In the genomic region with DNA sequence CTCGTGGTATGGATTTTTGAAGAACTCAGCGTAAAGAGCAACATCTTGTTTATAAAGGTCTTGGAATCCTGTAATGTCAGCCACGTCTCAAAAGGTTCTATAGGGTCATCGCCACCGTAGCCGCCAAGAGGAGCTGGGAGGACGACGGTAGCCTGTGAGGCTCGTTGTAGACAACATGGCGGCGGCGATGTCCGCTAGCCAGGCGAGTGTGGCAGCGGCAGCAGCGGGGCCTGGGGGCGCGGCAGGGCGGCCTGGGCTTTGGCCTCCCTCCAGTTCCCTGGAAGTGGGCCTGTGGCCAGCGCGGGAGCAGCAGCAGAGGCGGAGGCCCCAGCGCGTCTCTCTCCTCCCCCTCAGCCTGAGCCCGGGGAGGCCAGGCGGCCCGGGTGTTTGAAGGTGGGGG, we compare ENCODE assay signal across 1 cellular context.
A peak's percentile ranks its signal among the peaks of the same experiment; 100 is the strongest.
TF ChIP-seq lines count a peak whose summit lies in the region.

No MANE protein-coding gene starts in this region.

TF ChIP-seq in K562, 482 proteins besides CTCF, POLR2A, EP300 and RAD21 (continued from another document):
- TF ChIP-seq, protein P1, sequence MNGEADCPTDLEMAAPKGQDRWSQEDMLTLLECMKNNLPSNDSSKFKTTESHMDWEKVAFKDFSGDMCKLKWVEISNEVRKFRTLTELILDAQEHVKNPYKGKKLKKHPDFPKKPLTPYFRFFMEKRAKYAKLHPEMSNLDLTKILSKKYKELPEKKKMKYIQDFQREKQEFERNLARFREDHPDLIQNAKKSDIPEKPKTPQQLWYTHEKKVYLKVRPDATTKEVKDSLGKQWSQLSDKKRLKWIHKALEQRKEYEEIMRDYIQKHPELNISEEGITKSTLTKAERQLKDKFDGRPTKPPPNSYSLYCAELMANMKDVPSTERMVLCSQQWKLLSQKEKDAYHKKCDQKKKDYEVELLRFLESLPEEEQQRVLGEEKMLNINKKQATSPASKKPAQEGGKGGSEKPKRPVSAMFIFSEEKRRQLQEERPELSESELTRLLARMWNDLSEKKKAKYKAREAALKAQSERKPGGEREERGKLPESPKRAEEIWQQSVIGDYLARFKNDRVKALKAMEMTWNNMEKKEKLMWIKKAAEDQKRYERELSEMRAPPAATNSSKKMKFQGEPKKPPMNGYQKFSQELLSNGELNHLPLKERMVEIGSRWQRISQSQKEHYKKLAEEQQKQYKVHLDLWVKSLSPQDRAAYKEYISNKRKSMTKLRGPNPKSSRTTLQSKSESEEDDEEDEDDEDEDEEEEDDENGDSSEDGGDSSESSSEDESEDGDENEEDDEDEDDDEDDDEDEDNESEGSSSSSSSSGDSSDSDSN (IDR thresholded peaks at IDR 0.05; ENCODE audit: borderline replicate concordance in 1 of 2, low read depth in 2 of 2, low read length in 2 of 2): 0 out of 4 replicates have a peak, but pooled peaks of 1 of the 2 experiments have one; percentile 42
- TF ChIP-seq MYBL2 (IDR thresholded peaks at IDR 0.05; ENCODE audit: low read depth) (no peak), MYBL2 (CRISPR knock-in tag; IDR thresholded peaks at IDR 0.05; ENCODE audit: borderline replicate concordance) (no peak), NR4A1 (CRISPR knock-in tag; IDR thresholded peaks at IDR 0.05) (no peak), NR4A1 (tag; IDR thresholded peaks at IDR 0.05) (peak; percentile 88), ZNF174 (CRISPR knock-in tag; IDR thresholded peaks at IDR 0.05) (no peak), ZBTB17 (CRISPR knock-in tag; IDR thresholded peaks at IDR 0.05) (no peak), DMBX1 (CRISPR knock-in tag; IDR thresholded peaks at IDR 0.05; ENCODE audit: borderline replicate concordance) (peak; percentile 80; the same call in 1 of the 2 replicates), E2F3 (CRISPR knock-in tag; IDR thresholded peaks at IDR 0.05) (0 out of 2 replicates have a peak, but pooled peaks have one; percentile 45), PURB (CRISPR knock-in tag; IDR thresholded peaks at IDR 0.05; ENCODE audit: low read depth) (no peak), ZNF583 (CRISPR knock-in tag; IDR thresholded peaks at IDR 0.05) (peak; percentile 71; the same call in 1 of the 2 replicates), SMAD4 (CRISPR knock-in tag; conservative IDR thresholded peaks at IDR 0.05) (peak; percentile 48; the same call in 1 of the 2 replicates), MAZ (CRISPR knock-in tag; conservative IDR thresholded peaks at IDR 0.05 in 1 of 2, IDR thresholded peaks at IDR 0.05 in 1 of 2) (0 out of 4 replicates have a peak, but pooled peaks have one; percentile 21 to 47), CXXC5 (CRISPR knock-in tag; IDR thresholded peaks at IDR 0.05) (peak; percentile 44), TCFL5 (CRISPR knock-in tag; conservative IDR thresholded peaks at IDR 0.05) (no peak), YY1 (IDR thresholded peaks at IDR 0.05; ENCODE audit: borderline replicate concordance in 1 of 3, control insufficient read depth in 1 of 3, extremely low read depth in 1 of 3, insufficient read depth in 3 of 3, insufficient read length in 1 of 3, insufficient replicate concordance in 2 of 3, low read depth in 1 of 3, low read length in 2 of 3) (peak in 2 of 3 experiments; percentile 54 to 74), SAFB2 (IDR thresholded peaks at IDR 0.05; ENCODE audit: borderline replicate concordance, low read depth, low read length, severe bottlenecking) (no peak), FOXM1 (IDR thresholded peaks at IDR 0.05; ENCODE audit: low read depth) (no peak), FOXM1 (CRISPR knock-in tag; IDR thresholded peaks at IDR 0.05; ENCODE audit: low read depth) (no peak)
- TF ChIP-seq, protein P2, sequence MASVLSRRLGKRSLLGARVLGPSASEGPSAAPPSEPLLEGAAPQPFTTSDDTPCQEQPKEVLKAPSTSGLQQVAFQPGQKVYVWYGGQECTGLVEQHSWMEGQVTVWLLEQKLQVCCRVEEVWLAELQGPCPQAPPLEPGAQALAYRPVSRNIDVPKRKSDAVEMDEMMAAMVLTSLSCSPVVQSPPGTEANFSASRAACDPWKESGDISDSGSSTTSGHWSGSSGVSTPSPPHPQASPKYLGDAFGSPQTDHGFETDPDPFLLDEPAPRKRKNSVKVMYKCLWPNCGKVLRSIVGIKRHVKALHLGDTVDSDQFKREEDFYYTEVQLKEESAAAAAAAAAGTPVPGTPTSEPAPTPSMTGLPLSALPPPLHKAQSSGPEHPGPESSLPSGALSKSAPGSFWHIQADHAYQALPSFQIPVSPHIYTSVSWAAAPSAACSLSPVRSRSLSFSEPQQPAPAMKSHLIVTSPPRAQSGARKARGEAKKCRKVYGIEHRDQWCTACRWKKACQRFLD (CRISPR knock-in tag; IDR thresholded peaks at IDR 0.05): peak; percentile 65; the same call in 1 of the 2 replicates
- TF ChIP-seq, protein P3, sequence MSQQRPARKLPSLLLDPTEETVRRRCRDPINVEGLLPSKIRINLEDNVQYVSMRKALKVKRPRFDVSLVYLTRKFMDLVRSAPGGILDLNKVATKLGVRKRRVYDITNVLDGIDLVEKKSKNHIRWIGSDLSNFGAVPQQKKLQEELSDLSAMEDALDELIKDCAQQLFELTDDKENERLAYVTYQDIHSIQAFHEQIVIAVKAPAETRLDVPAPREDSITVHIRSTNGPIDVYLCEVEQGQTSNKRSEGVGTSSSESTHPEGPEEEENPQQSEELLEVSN (IDR thresholded peaks at IDR 0.05; ENCODE audit: borderline replicate concordance in 1 of 2, extremely low read depth in 1 of 2, insufficient read depth in 1 of 2, insufficient read length in 1 of 2, low read depth in 1 of 2, low read length in 1 of 2, poor library complexity in 1 of 2, severe bottlenecking in 1 of 2): peak; percentile 20 to 69
- TF ChIP-seq, protein P4, sequence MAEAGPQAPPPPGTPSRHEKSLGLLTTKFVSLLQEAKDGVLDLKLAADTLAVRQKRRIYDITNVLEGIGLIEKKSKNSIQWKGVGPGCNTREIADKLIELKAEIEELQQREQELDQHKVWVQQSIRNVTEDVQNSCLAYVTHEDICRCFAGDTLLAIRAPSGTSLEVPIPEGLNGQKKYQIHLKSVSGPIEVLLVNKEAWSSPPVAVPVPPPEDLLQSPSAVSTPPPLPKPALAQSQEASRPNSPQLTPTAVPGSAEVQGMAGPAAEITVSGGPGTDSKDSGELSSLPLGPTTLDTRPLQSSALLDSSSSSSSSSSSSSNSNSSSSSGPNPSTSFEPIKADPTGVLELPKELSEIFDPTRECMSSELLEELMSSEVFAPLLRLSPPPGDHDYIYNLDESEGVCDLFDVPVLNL (CRISPR knock-in tag; IDR thresholded peaks at IDR 0.05; ENCODE audit: low read depth): no peak
- TF ChIP-seq, protein P5, sequence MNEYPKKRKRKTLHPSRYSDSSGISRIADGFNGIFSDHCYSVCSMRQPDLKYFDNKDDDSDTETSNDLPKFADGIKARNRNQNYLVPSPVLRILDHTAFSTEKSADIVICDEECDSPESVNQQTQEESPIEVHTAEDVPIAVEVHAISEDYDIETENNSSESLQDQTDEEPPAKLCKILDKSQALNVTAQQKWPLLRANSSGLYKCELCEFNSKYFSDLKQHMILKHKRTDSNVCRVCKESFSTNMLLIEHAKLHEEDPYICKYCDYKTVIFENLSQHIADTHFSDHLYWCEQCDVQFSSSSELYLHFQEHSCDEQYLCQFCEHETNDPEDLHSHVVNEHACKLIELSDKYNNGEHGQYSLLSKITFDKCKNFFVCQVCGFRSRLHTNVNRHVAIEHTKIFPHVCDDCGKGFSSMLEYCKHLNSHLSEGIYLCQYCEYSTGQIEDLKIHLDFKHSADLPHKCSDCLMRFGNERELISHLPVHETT (CRISPR knock-in tag; conservative IDR thresholded peaks at IDR 0.05 in 1 of 2, IDR thresholded peaks at IDR 0.05 in 1 of 2): peak in 1 of 2 experiments; percentile 56; a peak in 1 of 4 replicates
TF ChIP-seq in K562: peak in this region for 27.
